In the genomic region with DNA sequence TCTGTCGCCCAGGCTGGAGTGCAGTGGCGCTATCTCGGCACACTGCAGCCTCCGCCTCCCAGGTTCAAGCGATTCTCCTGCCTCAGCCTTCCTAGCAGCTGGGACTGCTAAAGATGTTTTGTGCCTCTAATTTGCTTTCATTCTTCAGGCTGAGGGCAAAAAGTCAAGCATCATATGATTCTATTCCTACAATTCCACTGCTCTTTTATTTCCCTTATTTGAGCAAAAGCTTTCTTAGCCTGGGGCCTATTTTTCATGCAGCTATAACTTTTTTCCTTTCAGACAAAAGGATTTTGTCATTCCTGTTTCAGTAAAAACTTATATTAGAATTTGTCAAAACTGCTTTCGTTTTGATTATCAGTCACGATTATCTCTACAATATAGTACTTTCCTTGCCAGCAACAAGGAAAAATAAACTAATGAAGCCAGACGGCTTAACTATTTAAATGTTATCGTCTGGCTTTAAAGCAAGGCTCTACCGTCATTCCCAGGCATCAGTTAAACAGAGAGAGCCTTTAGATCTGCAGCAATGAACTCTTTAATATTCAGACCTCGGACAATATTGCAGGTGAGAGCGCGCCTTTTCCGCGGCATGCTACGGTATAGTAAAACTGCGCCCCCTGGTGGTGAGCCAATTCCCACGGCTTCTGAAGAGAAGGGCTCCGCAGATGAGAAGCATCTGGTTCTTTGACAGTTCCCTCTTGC, we compare ENCODE assay signal across 8 cellular contexts. TPM values are rescaled to one million over a fixed set of nuclear protein-coding genes. Genes with fewer than 3 reads are reported as not detected.
DNase-seq lines count a peak whose midpoint lies in the region; ATAC-seq and TF ChIP-seq lines count a peak whose summit lies in the region.

No MANE protein-coding gene starts in this region.

- CTCF ChIA-PET in WTC11 (lab: Charles Lee): interaction anchor here (1.2 to 5.4 kb wide), 6 partner anchors 11 to 116 kb away, joined by 3 to 48 read pairs (median 5); no protein-coding TSS in a partner anchor

- peak overlapping the region; percentile 27; the same call in 1 of the 2 replicates for H3K4me3 Mint-ChIP-seq in WTC11

- H3K9me3 Mint-ChIP-seq in WTC11: no peaks in the 10 kb centered on the region

- POLR2A ChIA-PET in WTC11 (lab: Charles Lee): no interaction called here

- peaks cover 40% of the 10 kb centered on the region for H3K4me1 Mint-ChIP-seq in WTC11

- peaks cover 11% of the 10 kb centered on the region for H3K27me3 Mint-ChIP-seq in WTC11 (ENCODE audit: low read depth)

- TF ChIP-seq CTCF in WTC11 (IDR thresholded peaks at IDR 0.05): peak; percentile 87
- TF ChIP-seq CTCF in cardiac fibroblast (IDR thresholded peaks at IDR 0.05; ENCODE audit: low read depth, low read length): peak; percentile 85

- peak overlapping the region in 1 of 2 donors; percentile 48 for H3K4me3 ChIP-seq in cardiac fibroblast (replicated peaks in 1 of 2; ENCODE audit: low read depth in 2 of 2, low read length in 2 of 2)

- DNase-seq in 8988T: peak; percentile 45
- DNase-seq in NCI-H2227 treated with DMSO at 0.1 percent for 48 hours (lab: John Stamatoyannopoulos, UW): peak; percentile 72
- DNase-seq in WTC11 (ENCODE audit: low spot score): peak; percentile 87
- DNase-seq in cardiac fibroblast (ENCODE audit: low read depth in 2 of 2): peak; percentile 86 to 87
- DNase-seq in kidney tubule cell (ENCODE audit: low spot score): peak; percentile 80
- DNase-seq in stimulated activated CD4-positive, alpha-beta T cell treated with anti-CD3 and anti-CD28 coated beads, Interleukin-15, amount 100 ng/mL, for 48 hours (ENCODE audit: low read depth in 2 of 2): peak; percentile 74 to 86

- no peaks in the 10 kb centered on the region for H3K36me3 Mint-ChIP-seq in WTC11

- ATAC-seq in GM18520 (IDR thresholded peaks at IDR 0.05; ENCODE audit: unreplicated experiment) (peak; percentile 33), HG03159 (IDR thresholded peaks at IDR 0.05; ENCODE audit: unreplicated experiment) (peak; percentile 39), WTC11 (no peak)

- no peak overlapping the region for H3K27ac Mint-ChIP-seq in WTC11

TF ChIP-seq in WTC11, 78 proteins besides CTCF, POLR2A, EP300 and RAD21:
- no peak for TF ChIP-seq TP53 (CRISPR knock-in tag; IDR thresholded peaks at IDR 0.05)
- TF ChIP-seq, protein P1, sequence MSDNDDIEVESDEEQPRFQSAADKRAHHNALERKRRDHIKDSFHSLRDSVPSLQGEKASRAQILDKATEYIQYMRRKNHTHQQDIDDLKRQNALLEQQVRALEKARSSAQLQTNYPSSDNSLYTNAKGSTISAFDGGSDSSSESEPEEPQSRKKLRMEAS (CRISPR knock-in tag; IDR thresholded peaks at IDR 0.05): peak; percentile 80
- TF ChIP-seq NFYB (CRISPR knock-in tag; conservative IDR thresholded peaks at IDR 0.05; ENCODE audit: low read depth): no peak

RNA-seq across cellular contexts. Expression of a gene that starts 1.4 kb away (rescaled TPM):
- 12.5 to 15.3 TPM (median 13.1 TPM) in 3 replicates for total RNA-seq in WTC11 (2021)
